8 cellular contexts compared by ENCODE assay signal in genomic region chr3:12479919-12480425, GRCh38. TPM values are rescaled to one million over a fixed set of nuclear protein-coding genes. Genes with fewer than 3 reads are reported as not detected.
DNase-seq lines count a peak whose midpoint lies in the region; ATAC-seq lines count a peak whose summit lies in the region.

No MANE protein-coding gene starts in this region.

- peak overlapping the region; percentile 57 for H2BK120ac ChIP-seq in trophoblast cell (ENCODE audit: insufficient read depth, low read length, poor library complexity)

- H2AFZ ChIP-seq in trophoblast cell (ENCODE audit: insufficient read depth, low read length, poor library complexity): no peak overlapping the region

- peak overlapping the region; percentile 16 for H3K18ac ChIP-seq in trophoblast cell (ENCODE audit: low read length)

- H3K9me3 Mint-ChIP-seq in activated naive CD4-positive, alpha-beta T cell treated with anti-CD3 and anti-CD28 coated beads for 36 hours: no peaks in the 10 kb centered on the region

- peaks cover 7% of the 10 kb centered on the region for H3K79me1 ChIP-seq in trophoblast cell (ENCODE audit: low read length)

- H2BK12ac ChIP-seq in trophoblast cell (ENCODE audit: low read length): peak overlapping the region; percentile 87

- intact Hi-C loops in activated naive CD4-positive, alpha-beta T cell treated with anti-CD3 and anti-CD28 coated beads for 36 hours (cut with micrococcal nuclease): loop anchor here (1.0 to 10.0 kb wide), 5 partner anchors 133 to 855 kb away; no protein-coding TSS in a partner anchor
- intact Hi-C loops in Right ventricle myocardium superior (cut with DNase I): loop anchor here (2.0 to 10.0 kb wide), 4 partner anchors 125 to 341 kb away; partner anchors contain the start of gene PPARG

- peaks cover 1% of the 10 kb centered on the region for H3K36me3 Mint-ChIP-seq in activated naive CD4-positive, alpha-beta T cell treated with anti-CD3 and anti-CD28 coated beads for 36 hours (ENCODE audit: low read depth)

- ATAC-seq in Right ventricle myocardium superior (ENCODE audit: poor library complexity): peak; percentile 39

- H3K23ac ChIP-seq in trophoblast cell (ENCODE audit: low read length): no peak overlapping the region

- peak overlapping the region; percentile 85 for H2AK5ac ChIP-seq in trophoblast cell (ENCODE audit: low read length)

- no peaks in the 10 kb centered on the region for H3K9me3 ChIP-seq in trophoblast cell (ENCODE audit: insufficient read depth, low read depth, low read length)

- peaks cover 5% of the 10 kb centered on the region for H3K79me2 ChIP-seq in trophoblast cell (ENCODE audit: control insufficient read depth, insufficient read depth, low read length, poor library complexity)

- no peak overlapping the region for H3K4me3 Mint-ChIP-seq in activated naive CD4-positive, alpha-beta T cell treated with anti-CD3 and anti-CD28 coated beads for 36 hours

- no peak overlapping the region for H3K27ac ChIP-seq in trophoblast cell (ENCODE audit: low read depth, low read length)

- H3K4me1 ChIP-seq in trophoblast cell (ENCODE audit: control insufficient read depth in 1 of 2, insufficient read depth in 2 of 2, low read length in 2 of 2): peaks cover 8 to 9% of the 10 kb centered on the region in 2 experiments

- no peak overlapping the region for H2BK5ac ChIP-seq in trophoblast cell (ENCODE audit: low read depth, low read length, poor library complexity)

- no peak overlapping the region for H3K4me3 ChIP-seq in trophoblast cell (ENCODE audit: low read depth, low read length)

- DNase-seq in CD1c-positive myeloid dendritic cell (ENCODE audit: extremely low spot score) (peak; percentile 68), GM19240 (ENCODE audit: insufficient read length, low spot score) (peak; percentile 51), NCI-H460 (ENCODE audit: extremely low read depth, low read depth) (peak; percentile 42), Right ventricle myocardium superior (peak; percentile 52), trophoblast cell (peak in 1 of 2 donors; percentile 70), activated gamma-delta T cell (lab: John Stamatoyannopoulos, UW) (no peak)
- peak; percentile 23 for DNase-seq in activated naive CD4-positive, alpha-beta T cell treated with anti-CD3 and anti-CD28 coated beads for 36 hours
- no peak for DNase-seq in activated CD8-positive, alpha-beta memory T cell treated with anti-CD3 and anti-CD28 coated beads for 24 hours

- H3K27me3 Mint-ChIP-seq in activated naive CD4-positive, alpha-beta T cell treated with anti-CD3 and anti-CD28 coated beads for 36 hours (ENCODE audit: low read depth): no peaks in the 10 kb centered on the region

- no CpG with 5 or more reads among the region's 9 CpGs for WGBS in trophoblast cell (ENCODE audit: extremely low coverage, insufficient coverage, insufficient read length)

- peak overlapping the region; percentile 58 for H4K8ac ChIP-seq in trophoblast cell (ENCODE audit: low read depth, low read length)

- peak overlapping the region; percentile 54 for H3K14ac ChIP-seq in trophoblast cell (ENCODE audit: low read length)

- no peak overlapping the region for H3K9ac ChIP-seq in trophoblast cell (ENCODE audit: low read length)

- no peaks in the 10 kb centered on the region for H3K36me3 ChIP-seq in trophoblast cell (ENCODE audit: control insufficient read depth in 1 of 2, insufficient read depth in 2 of 2, low read length in 2 of 2)

- peak overlapping the region; percentile 82 for H4K91ac ChIP-seq in trophoblast cell (ENCODE audit: low read depth, low read length)

- CTCF ChIA-PET in activated naive CD4-positive, alpha-beta T cell treated with anti-CD3 and anti-CD28 coated beads for 36 hours (lab: Charles Lee): interaction anchor here (0.6 to 7.6 kb wide), 34 partner anchors 9 to 1595 kb away, joined by 3 to 129 read pairs (median 4); no protein-coding TSS in a partner anchor

- H3K27me3 ChIP-seq in trophoblast cell (ENCODE audit: insufficient read depth, low read length): no peaks in the 10 kb centered on the region

- peak overlapping the region; percentile 49 for H4K12ac ChIP-seq in trophoblast cell (ENCODE audit: low read depth, low read length)

- peak overlapping the region; percentile 24 for H3K4ac ChIP-seq in trophoblast cell (ENCODE audit: low read depth, low read length)

- H3K4me1 Mint-ChIP-seq in activated naive CD4-positive, alpha-beta T cell treated with anti-CD3 and anti-CD28 coated beads for 36 hours (ENCODE audit: low read depth): peaks cover 14% of the 10 kb centered on the region

- no peak overlapping the region for H3K4me2 ChIP-seq in trophoblast cell (ENCODE audit: low read length)

- H3K27ac Mint-ChIP-seq in activated naive CD4-positive, alpha-beta T cell treated with anti-CD3 and anti-CD28 coated beads for 36 hours: no peak overlapping the region

RNA-seq across cellular contexts. Expression of gene TSEN2, which starts 4.3 kb away (rescaled TPM):
- total RNA-seq in NCI-H460 (2014; rRNA removed; shearing (Covaris generic)): 20.2 and 22.1 TPM in 2 replicates
- polyA plus RNA-seq in NCI-H460 (2014; cell fraction: nucleus; rRNA removed): 34.0 and 44.9 TPM in 2 replicates
- 10 to 100 TPM; 14.0 to 14.8 TPM for total RNA-seq in activated naive CD4-positive, alpha-beta T cell treated with anti-CD3 and anti-CD28 coated beads for 36 hours
- total RNA-seq in Right ventricle myocardium superior: 24.6 TPM
- 3.4 and 3.7 TPM in 2 replicates for polyA plus RNA-seq in trophoblast cell (2013)

Comparison
In these comparisons a context has a peak if more than half of its experiments do, and no peak if none do; other contexts are left out.
1. DNase-seq: peak in CD1c-positive myeloid dendritic cell (single experiment), GM19240 (single experiment), NCI-H460 (single experiment), activated naive CD4-positive, alpha-beta T cell treated with anti-CD3 and anti-CD28 coated beads for 36 hours (single experiment) and Right ventricle myocardium superior (single experiment); none in activated CD8-positive, alpha-beta memory T cell treated with anti-CD3 and anti-CD28 coated beads for 24 hours (single experiment) and activated gamma-delta T cell (single experiment).